In the genomic region with DNA sequence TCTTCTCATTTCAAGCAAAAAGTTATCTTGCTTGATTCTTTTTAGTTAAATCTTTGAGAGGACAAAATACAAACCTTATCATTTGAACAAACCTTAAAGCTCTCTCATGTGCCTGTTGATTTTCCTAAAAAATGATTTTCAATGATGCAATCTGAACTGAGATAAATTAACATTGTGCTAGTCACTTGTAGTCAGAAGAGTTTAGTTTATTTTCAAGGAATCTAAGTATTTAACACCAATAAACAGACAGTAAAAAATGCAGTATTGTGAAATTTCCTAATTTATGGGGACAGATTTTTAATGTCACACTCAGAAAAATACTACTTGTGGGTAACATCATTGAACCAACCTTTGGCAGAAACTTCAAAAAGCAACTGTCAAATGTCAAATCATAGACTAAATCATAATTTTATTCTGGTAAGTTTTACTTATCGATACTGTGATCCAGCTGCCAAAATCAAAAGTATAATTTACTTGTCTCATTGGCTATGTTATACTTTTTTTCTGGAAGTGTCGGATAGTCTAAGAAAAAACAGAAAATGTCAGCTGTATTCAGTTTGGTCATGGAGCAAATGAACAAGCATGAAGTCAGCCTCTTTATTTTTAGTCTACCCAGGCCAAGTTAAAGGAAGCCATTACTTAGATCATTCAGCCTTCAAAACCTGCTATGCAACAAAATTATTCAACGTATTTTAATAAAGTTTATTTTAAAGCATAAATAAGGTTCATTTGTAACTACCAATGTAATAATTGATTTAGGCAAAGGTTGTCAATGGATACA, we compare ENCODE assay signal across 18 cellular contexts.
"Had no signal": no experiment of that assay in that cellular context is flagged by ENCODE, and none has a peak within 500 bp of the region (broad histone marks: within the 10 kb centered on the region; RNA-seq: fewer than 3 reads in every experiment).

No MANE protein-coding gene starts in this region.

- H3K9me3 Mint-ChIP-seq: activated naive CD8-positive, alpha-beta T cell treated with anti-CD3 and anti-CD28 coated beads for 36 hours; T-helper 2 cell treated with Interferon-gamma antibody and Interleukin-4, amounts not matched to agents 5 μg/mL and 100 μg/mL, for 36 hours had no signal

- FAIRE-seq: TTC549 had no signal

- H3K36me3 ChIP-seq: esophagus squamous epithelium, thyroid gland had no signal

- H3K4me1 Mint-ChIP-seq: activated CD4-positive, alpha-beta T cell treated with anti-CD3 and anti-CD28 coated beads for 36 hours had no signal

- H3K27ac Mint-ChIP-seq: activated CD4-positive, alpha-beta T cell treated with anti-CD3 and anti-CD28 coated beads for 36 hours; activated naive CD8-positive, alpha-beta T cell treated with anti-CD3 and anti-CD28 coated beads for 36 hours; nephron; T-helper 2 cell treated with Interferon-gamma antibody and Interleukin-4, amounts not matched to agents 5 μg/mL and 100 μg/mL, for 36 hours had no signal

- H3K27me3 ChIP-seq: hepatocyte, thyroid gland had no signal

- H3K27ac ChIP-seq: esophagus squamous epithelium, hepatocyte, thyroid gland had no signal

- DNase-seq: activated CD4-positive, alpha-beta T cell treated with anti-CD3 and anti-CD28 coated beads for 36 hours; activated CD4-positive, alpha-beta T cell treated with anti-CD3 and anti-CD28 coated beads, Interleukin-2, amount 50 U/mL, for 48 hours; activated naive CD4-positive, alpha-beta T cell; activated naive CD8-positive, alpha-beta T cell treated with anti-CD3 and anti-CD28 coated beads for 36 hours; amniotic stem cell; effector CD4-positive, alpha-beta T cell; esophagus squamous epithelium; foreskin fibroblast; mesendoderm; nucleus accumbens; posterior cingulate gyrus; stimulated activated CD4-positive, alpha-beta T cell treated with anti-CD3 and anti-CD28 coated beads, Interleukin-2, amount 100 ng/mL, for 24 hours; stimulated activated naive CD4-positive, alpha-beta T cell treated with Interleukin-2 at 50 U/mL for 16 hours; thyroid gland had no signal

- H3K79me2 ChIP-seq: hepatocyte had no signal

- H3K36me3 Mint-ChIP-seq: activated naive CD8-positive, alpha-beta T cell treated with anti-CD3 and anti-CD28 coated beads for 36 hours had no signal

- H3K9me3 ChIP-seq: esophagus squamous epithelium, thyroid gland had no signal

- H2AFZ ChIP-seq: hepatocyte had no signal

- H3K4me3 ChIP-seq: esophagus squamous epithelium, hepatocyte, thyroid gland had no signal

- H3K4me3 Mint-ChIP-seq: activated CD4-positive, alpha-beta T cell treated with anti-CD3 and anti-CD28 coated beads for 36 hours; activated naive CD8-positive, alpha-beta T cell treated with anti-CD3 and anti-CD28 coated beads for 36 hours; nephron; T-helper 2 cell treated with Interferon-gamma antibody and Interleukin-4, amounts not matched to agents 5 μg/mL and 100 μg/mL, for 36 hours had no signal

- H3K4me1 ChIP-seq: esophagus squamous epithelium had no signal

- H3K4me2 ChIP-seq: hepatocyte had no signal
